Comparison of ENCODE assay signal across 14 cellular contexts in genomic region chr2:14288016-14288415, GRCh38.
A peak's percentile ranks its signal among the peaks of the same experiment; 100 is the strongest.
DNase-seq lines count a peak whose midpoint lies in the region; ATAC-seq, FAIRE-seq and TF ChIP-seq lines count a peak whose summit lies in the region.
"Had no signal": no experiment of that assay in that cellular context is flagged by ENCODE, and none has a peak within 500 bp of the region (broad histone marks: within the 10 kb centered on the region; RNA-seq: fewer than 3 reads in every experiment).

No MANE protein-coding gene starts in this region.

- H3K36me3 ChIP-seq in H1 (ENCODE audit: control insufficient read depth in 2 of 4, insufficient read depth in 4 of 4, low read length in 3 of 4), result no peaks in the 10 kb centered on the region
- H3K36me3 ChIP-seq: esophagus muscularis mucosa, neutrophil had no signal

- no peaks in the 10 kb centered on the region for H3K79me2 ChIP-seq in H1 (ENCODE audit: control insufficient read depth in 1 of 2, insufficient read depth in 2 of 2, low read length in 2 of 2)

- no peak overlapping the region for H2BK20ac ChIP-seq in H1 (ENCODE audit: low read length)

- no peak overlapping the region for H3K4ac ChIP-seq in H1 (replicated peaks; ENCODE audit: insufficient read length, low read depth, low read length)

- no peaks in the 10 kb centered on the region for H3K27me3 Mint-ChIP-seq in type B pancreatic cell
- H3K27me3 Mint-ChIP-seq: activated naive CD4-positive, alpha-beta T cell treated with anti-CD3 and anti-CD28 coated beads, Interleukin-2, amount 50 U/mL, for 24 hours had no signal

- no peaks in the 10 kb centered on the region for H4K20me1 ChIP-seq in H1 (replicated peaks in 1 of 2; ENCODE audit: control insufficient read depth in 1 of 2, insufficient read depth in 2 of 2, low read length in 2 of 2)

- no peak for ATAC-seq in GM18870 (IDR thresholded peaks at IDR 0.05; ENCODE audit: unreplicated experiment)

- H3K36me3 Mint-ChIP-seq in type B pancreatic cell, result no peaks in the 10 kb centered on the region
- H3K36me3 Mint-ChIP-seq: activated naive CD4-positive, alpha-beta T cell treated with anti-CD3 and anti-CD28 coated beads, Interleukin-2, amount 50 U/mL, for 24 hours had no signal

- H3K14ac ChIP-seq in H1 (ENCODE audit: insufficient read length), result no peak overlapping the region

- TF ChIP-seq EP300 in H1 (IDR thresholded peaks at IDR 0.05; ENCODE audit: borderline replicate concordance in 1 of 2, low read depth in 2 of 2, low read length in 2 of 2), result no peak

- WGBS in H1 (ENCODE audit: extremely low coverage in 1 of 2, insufficient coverage in 1 of 2, insufficient read length in 1 of 2, insufficient replicate concordance in 2 of 2, low coverage in 1 of 2, low lambda C conversion rate in 2 of 2, missing lambda C conversion rate in 1 of 2), 2 experiments, result 90% methylated on average over 3 of the region's 3 CpGs; no CpG with 5 or more reads in 1 of the 2 experiments

- H3K79me1 ChIP-seq in H1 (ENCODE audit: low read depth, low read length), result no peaks in the 10 kb centered on the region

- FAIRE-seq in H1 (lab: Jason Lieb, UNC), result no peak
- FAIRE-seq: TTC549 had no signal

- H3K4me3 ChIP-seq in H1 (ENCODE audit: extremely low read depth in 1 of 4, insufficient read depth in 2 of 4, low read depth in 3 of 4, low read length in 4 of 4), result no peak overlapping the region
- H3K4me3 ChIP-seq: esophagus muscularis mucosa had no signal

- POLR2A ChIA-PET in H1 (lab: Charles Lee; ENCODE audit: partially characterized antibody), result no interaction called here

- no peak overlapping the region for H2BK15ac ChIP-seq in H1 (ENCODE audit: low read length)

- TF ChIP-seq RAD21 in H1 (IDR thresholded peaks at IDR 0.05 in 1 of 2, conservative IDR thresholded peaks at IDR 0.05 in 1 of 2; ENCODE audit: low read depth in 2 of 2, low read length in 2 of 2), result peak; percentile 21 to 26; a peak in 3 of 4 replicates

- peak; percentile 43; the same call in 1 of the 2 replicates for TF ChIP-seq CTCF in LNCAP (IDR thresholded peaks at IDR 0.05)
- peak in 1 of 3 experiments; percentile 2; a peak in 1 of 4 replicates for TF ChIP-seq CTCF in H1 (IDR thresholded peaks at IDR 0.05; ENCODE audit: control extremely low read depth in 1 of 3, insufficient read depth in 1 of 3, low read depth in 1 of 3, low read length in 3 of 3)
- TF ChIP-seq CTCF in type B pancreatic cell (conservative IDR thresholded peaks at IDR 0.05), result no peak

- no peak overlapping the region for H3K4me2 ChIP-seq in H1 (ENCODE audit: insufficient read depth in 1 of 2, low read depth in 2 of 2, low read length in 2 of 2)

- no peaks in the 10 kb centered on the region for H3K27me3 ChIP-seq in H1 (replicated peaks in 1 of 4; ENCODE audit: control insufficient read depth in 3 of 4, extremely low read depth in 1 of 4, insufficient read depth in 3 of 4, low read length in 3 of 4)
- H3K27me3 ChIP-seq: esophagus muscularis mucosa, neutrophil had no signal

- CTCF ChIA-PET in H1 (lab: Charles Lee; ENCODE audit: partially characterized antibody), result interaction anchor here (2.2 kb wide), 1 partner anchor 21 kb away, joined by 4 read pairs; no protein-coding TSS in a partner anchor

- peaks cover 4% of the 10 kb centered on the region for H3K9me3 Mint-ChIP-seq in type B pancreatic cell
- H3K9me3 Mint-ChIP-seq: activated naive CD4-positive, alpha-beta T cell treated with anti-CD3 and anti-CD28 coated beads, Interleukin-2, amount 50 U/mL, for 24 hours had no signal

- peak; percentile 71 for DNase-seq in NCI-H510A (lab: John Stamatoyannopoulos, UW)
- DNase-seq in H1 (ENCODE audit: low read depth in 1 of 2, low spot score in 2 of 2), result no peak
- no peak for DNase-seq in type B pancreatic cell (ENCODE audit: extremely low spot score, unreplicated experiment)
- DNase-seq in HuH-7 (ENCODE audit: low spot score), result no peak
- no peak for DNase-seq in EL
- DNase-seq: activated CD8-positive, alpha-beta memory T cell treated with anti-CD3 and anti-CD28 coated beads, Interleukin-2, amount 50 U/mL, for 48 hours; IMR-90; NCI-H2171 had no signal

- H2BK5ac ChIP-seq in H1 (ENCODE audit: low read depth, low read length), result no peak overlapping the region; the same call in 1 of the 2 replicates

- H3K4me1 ChIP-seq in H1 (replicated peaks in 1 of 4; ENCODE audit: control insufficient read depth in 3 of 4, insufficient read depth in 4 of 4, low read length in 3 of 4), result no peaks in the 10 kb centered on the region
- H3K4me1 ChIP-seq: esophagus muscularis mucosa had no signal

- H3K4me1 Mint-ChIP-seq in type B pancreatic cell (ENCODE audit: unreplicated experiment), result peaks cover 11% of the 10 kb centered on the region
- H3K4me1 Mint-ChIP-seq: activated naive CD4-positive, alpha-beta T cell treated with anti-CD3 and anti-CD28 coated beads, Interleukin-2, amount 50 U/mL, for 24 hours had no signal

- H2AFZ ChIP-seq in H1 (ENCODE audit: low read length), result peak overlapping the region; percentile 72; the same call in 1 of the 2 replicates

- H3K9ac ChIP-seq in H1 (replicated peaks in 1 of 4; ENCODE audit: extremely low read depth in 1 of 4, low read depth in 3 of 4, low read length in 3 of 4), result no peak overlapping the region

- no peak overlapping the region for H4K5ac ChIP-seq in H1 (ENCODE audit: insufficient read length, low read depth, low read length)

- H3K9me3 ChIP-seq in H1 (ENCODE audit: insufficient read depth in 2 of 2, low read depth in 1 of 2, low read length in 1 of 2), result no peaks in the 10 kb centered on the region
- H3K9me3 ChIP-seq: esophagus muscularis mucosa, neutrophil had no signal

- H4K91ac ChIP-seq in H1 (replicated peaks; ENCODE audit: insufficient read length, low read length), result no peak overlapping the region

- no peak overlapping the region for H2AK5ac ChIP-seq in H1 (ENCODE audit: low read depth, low read length)

- H3K27ac ChIP-seq in H1 (ENCODE audit: low read depth, low read length), result no peak overlapping the region
- H3K27ac ChIP-seq: esophagus muscularis mucosa, neutrophil had no signal

- no peaks in the 10 kb centered on the region; the same call in 1 of the 2 replicates for H3K23me2 ChIP-seq in H1 (ENCODE audit: low read depth, low read length)

- no peak overlapping the region for H2BK12ac ChIP-seq in H1 (ENCODE audit: low read depth, low read length)

- H3K23ac ChIP-seq in H1 (ENCODE audit: insufficient read length), result no peak overlapping the region

- H4K8ac ChIP-seq in H1 (ENCODE audit: extremely low read depth, insufficient read depth, low read length), result no peak overlapping the region

- no peak for TF ChIP-seq POLR2A in H1 (IDR thresholded peaks at IDR 0.05; ENCODE audit: control extremely low read depth in 1 of 2, low read depth in 2 of 2, low read length in 2 of 2)

- H3K56ac ChIP-seq in H1 (replicated peaks; ENCODE audit: insufficient read length, low read depth, low read length), result no peak overlapping the region

- no peak overlapping the region for H3K18ac ChIP-seq in H1 (ENCODE audit: extremely low read depth, low read length)

- H3K27ac Mint-ChIP-seq in type B pancreatic cell, result peak overlapping the region; percentile 75
- H3K27ac Mint-ChIP-seq: activated naive CD4-positive, alpha-beta T cell treated with anti-CD3 and anti-CD28 coated beads, Interleukin-2, amount 50 U/mL, for 24 hours had no signal

- no peak overlapping the region for H3K4me3 Mint-ChIP-seq in type B pancreatic cell
- H3K4me3 Mint-ChIP-seq: activated naive CD4-positive, alpha-beta T cell treated with anti-CD3 and anti-CD28 coated beads, Interleukin-2, amount 50 U/mL, for 24 hours had no signal

- no peak overlapping the region for H2BK120ac ChIP-seq in H1 (replicated peaks; ENCODE audit: low read depth, low read length)

TF ChIP-seq in H1, 55 proteins besides CTCF, POLR2A, EP300 and RAD21:
- TF ChIP-seq TCF12 (IDR thresholded peaks at IDR 0.05; ENCODE audit: low read depth, low read length) (no peak), SP4 (IDR thresholded peaks at IDR 0.05; ENCODE audit: low read length) (no peak), SIN3A (conservative IDR thresholded peaks at IDR 0.05 in 1 of 2, IDR thresholded peaks at IDR 0.05 in 1 of 2; ENCODE audit: low read depth in 1 of 2, low read length in 2 of 2) (no peak), JUN (IDR thresholded peaks at IDR 0.05; ENCODE audit: low read depth, low read length) (no peak), USF2 (IDR thresholded peaks at IDR 0.05; ENCODE audit: low read length) (no peak), MAFK (IDR thresholded peaks at IDR 0.05; ENCODE audit: low read depth, low read length) (no peak), TEAD4 (IDR thresholded peaks at IDR 0.05; ENCODE audit: low read depth, low read length) (no peak), CEBPB (IDR thresholded peaks at IDR 0.05; ENCODE audit: low read depth, low read length) (no peak), SIX5 (IDR thresholded peaks at IDR 0.05; ENCODE audit: low read depth, low read length) (no peak), RNF2 (IDR thresholded peaks at IDR 0.05; ENCODE audit: borderline replicate concordance, low read depth, low read length, missing control alignments, poor library complexity, severe bottlenecking) (no peak)
TF ChIP-seq in H1: peak in this region for 0.
